ENCODE assay signal across 18 cellular contexts in genomic region chr5:172943906-172944305, GRCh38. TPM values are rescaled to one million over a fixed set of nuclear protein-coding genes. Genes with fewer than 3 reads are reported as not detected.
DNase-seq lines count a peak whose midpoint lies in the region; ATAC-seq and TF ChIP-seq lines count a peak whose summit lies in the region.
"Had no signal": no experiment of that assay in that cellular context is flagged by ENCODE, and none has a peak within 500 bp of the region (broad histone marks: within the 10 kb centered on the region; RNA-seq: fewer than 3 reads in every experiment).

No MANE protein-coding gene starts in this region.

- H3K27ac ChIP-seq in IMR-90 (ENCODE audit: insufficient read depth, low read length), result peak overlapping the region; percentile 93
- H3K27ac ChIP-seq in brain microvascular endothelial cell, result peak overlapping the region; percentile 85
- H3K27ac ChIP-seq in mesendoderm (ENCODE audit: low read depth, low read length), result peak overlapping the region; percentile 75
- H3K27ac ChIP-seq in uterus, result peak overlapping the region; percentile 72 to 78
- H3K27ac ChIP-seq: breast epithelium, foreskin keratinocyte, prostate gland had no signal

- H3K36me3 ChIP-seq in IMR-90 (ENCODE audit: control insufficient read depth, insufficient read depth, low read length), result peaks cover 32% of the 10 kb centered on the region
- peaks cover 29% of the 10 kb centered on the region for H3K36me3 ChIP-seq in brain microvascular endothelial cell (replicated peaks)
- H3K36me3 ChIP-seq in mesendoderm (ENCODE audit: control insufficient read depth, insufficient read depth, low read length), result no peaks in the 10 kb centered on the region
- H3K36me3 ChIP-seq in uterus, result no peaks in the 10 kb centered on the region
- H3K36me3 ChIP-seq: breast epithelium had no signal

- dilution Hi-C loops in IMR-90 (cut with HindIII; ENCODE audit: low sequenced_read_pairs, unreplicated experiment), result no loop called here

- peak overlapping the region; percentile 100 for H2BK120ac ChIP-seq in IMR-90 (ENCODE audit: low read depth, low read length)
- no peak overlapping the region for H2BK120ac ChIP-seq in mesendoderm (ENCODE audit: low read depth, low read length)

- DNase-seq in IMR-90, result no peak
- DNase-seq in brain microvascular endothelial cell, result no peak
- DNase-seq in mesendoderm, result peak; percentile 45
- no peak for DNase-seq in uterus
- DNase-seq in NCI-H128 (lab: John Stamatoyannopoulos, UW; ENCODE audit: unreplicated experiment), result no peak
- DNase-seq: activated CD8-positive, alpha-beta memory T cell treated with anti-CD3 and anti-CD28 coated beads for 24 hours; activated effector memory CD4-positive, alpha-beta T cell treated with anti-CD3 and anti-CD28 coated beads, Interleukin-2, amount 50 U/mL, for 16 hours; CD8-positive, alpha-beta T cell; effector CD4-positive, alpha-beta T cell; foreskin keratinocyte; immature natural killer cell; NCI-H1092 had no signal

- peak overlapping the region; percentile 89; the same call in 1 of the 2 replicates for H4K5ac ChIP-seq in IMR-90 (ENCODE audit: low read depth, low read length)
- H4K5ac ChIP-seq in mesendoderm (ENCODE audit: low read length), result peak overlapping the region; percentile 62

- H3K79me1 ChIP-seq in IMR-90 (ENCODE audit: low read depth in 1 of 2, low read length in 2 of 2) (peaks cover 13 to 76% of the 10 kb centered on the region in 2 experiments; a peak in 3 of 4 replicates), mesendoderm (ENCODE audit: low read length) (no peaks in the 10 kb centered on the region)

- H2BK15ac ChIP-seq in IMR-90 (ENCODE audit: low read depth, low read length) (peak overlapping the region; percentile 51; the same call in 2 of the 3 replicates), mesendoderm (replicated peaks; ENCODE audit: low read depth) (no peak overlapping the region)

- TF ChIP-seq POLR2A in IMR-90 (IDR thresholded peaks at IDR 0.05; ENCODE audit: low read depth, low read length) (no peak; the same call in 1 of the 2 replicates), uterus (IDR thresholded peaks at IDR 0.05) (no peak)

- H3K18ac ChIP-seq in IMR-90 (ENCODE audit: low read depth, low read length) (peak overlapping the region; percentile 81; the same call in 1 of the 2 replicates), mesendoderm (ENCODE audit: low read length) (peak overlapping the region; percentile 35)

- WGBS in IMR-90 (ENCODE audit: extremely low coverage in 2 of 2, insufficient read length in 1 of 2), 2 experiments, result no CpG with 5 or more reads among the region's 8 CpGs
- no CpG with 5 or more reads among the region's 8 CpGs for WGBS in mesendoderm (ENCODE audit: extremely low coverage, insufficient coverage, low lambda C conversion rate)

- TF ChIP-seq CTCF in IMR-90 (conservative IDR thresholded peaks at IDR 0.05; ENCODE audit: low read depth, low read length) (no peak), brain microvascular endothelial cell (IDR thresholded peaks at IDR 0.05; ENCODE audit: low read depth, low read length, missing control alignments) (no peak), uterus (IDR thresholded peaks at IDR 0.05) (no peak)

- H2AK9ac ChIP-seq in IMR-90 (replicated peaks; ENCODE audit: low read depth, low read length, poor library complexity), result no peak overlapping the region

- H3K4me3 ChIP-seq in IMR-90 (ENCODE audit: insufficient read depth, low read depth, low read length), result no peak overlapping the region
- no peak overlapping the region for H3K4me3 ChIP-seq in brain microvascular endothelial cell (ENCODE audit: low read depth, low read length)
- H3K4me3 ChIP-seq in mesendoderm (ENCODE audit: low read length), result no peak overlapping the region
- no peak overlapping the region for H3K4me3 ChIP-seq in uterus
- H3K4me3 ChIP-seq: breast epithelium, prostate gland, thyroid gland had no signal

- CTCF ChIA-PET in IMR-90 (lab: Yijun Ruan, JAX), result no interaction called here

- peak overlapping the region; percentile 87 for H3K56ac ChIP-seq in IMR-90 (ENCODE audit: extremely low read depth, insufficient read depth, low read length)
- peak overlapping the region; percentile 84 for H3K56ac ChIP-seq in mesendoderm (ENCODE audit: low read length)

- no TSS peak for BruUV-seq in IMR-90 (replicated peaks; lab: Mats Ljungman, UMichigan)

- intact Hi-C loops in IMR-90 (cut with micrococcal nuclease), result loop anchor here (10.0 kb wide), 1 partner anchor 469 kb away; no protein-coding TSS in a partner anchor
- intact Hi-C loops in uterus (cut with DNase I; ENCODE audit: low total_unique reads), result no loop called here

- peaks cover 31% of the 10 kb centered on the region for H3K9me1 ChIP-seq in IMR-90 (ENCODE audit: insufficient read depth, low read length)

- H4K20me1 ChIP-seq in IMR-90 (ENCODE audit: insufficient read depth, low read length), result no peaks in the 10 kb centered on the region

- peak overlapping the region; percentile 99 for H4K91ac ChIP-seq in IMR-90 (ENCODE audit: insufficient read depth, low read depth, low read length)

- H2BK5ac ChIP-seq in IMR-90 (ENCODE audit: low read depth, low read length, poor library complexity, severe bottlenecking) (peak overlapping the region; percentile 92), mesendoderm (ENCODE audit: low read length) (peak overlapping the region; percentile 96)

- POLR2A ChIA-PET in IMR-90 (lab: Charles Lee; ENCODE audit: unreplicated experiment), result no interaction called here

- peak overlapping the region; percentile 64 for H3K9ac ChIP-seq in IMR-90 (ENCODE audit: low read depth, low read length)
- peak overlapping the region; percentile 44 for H3K9ac ChIP-seq in mesendoderm (ENCODE audit: low read length)

- peak overlapping the region; percentile 93 for H2BK20ac ChIP-seq in IMR-90 (ENCODE audit: low read depth, low read length)

- H3K79me2 ChIP-seq in mesendoderm (ENCODE audit: control insufficient read depth, insufficient read depth, low read length), result no peaks in the 10 kb centered on the region

- no peak for TF ChIP-seq RAD21 in IMR-90 (IDR thresholded peaks at IDR 0.05; ENCODE audit: low read length)

- H2AFZ ChIP-seq in IMR-90 (replicated peaks; ENCODE audit: low read length, poor library complexity), result no peak overlapping the region

- H4K8ac ChIP-seq in IMR-90 (ENCODE audit: low read depth in 2 of 2, low read length in 2 of 2) (peak overlapping the region; percentile 81 to 95), mesendoderm (ENCODE audit: low read depth, low read length) (no peak overlapping the region)

- peak overlapping the region; percentile 62 for H3K14ac ChIP-seq in IMR-90 (replicated peaks; ENCODE audit: low read depth, low read length)

- H3K4me2 ChIP-seq in IMR-90 (ENCODE audit: low read depth, low read length) (no peak overlapping the region), mesendoderm (ENCODE audit: low read length) (no peak overlapping the region)

- H3K4ac ChIP-seq in IMR-90 (ENCODE audit: low read depth, low read length) (peak overlapping the region; percentile 100), mesendoderm (ENCODE audit: low read depth, low read length) (peak overlapping the region; percentile 60)

- no peaks in the 10 kb centered on the region for H3K27me3 ChIP-seq in IMR-90 (ENCODE audit: control insufficient read depth, insufficient read depth, low read length)
- no peaks in the 10 kb centered on the region for H3K27me3 ChIP-seq in brain microvascular endothelial cell (replicated peaks)
- no peaks in the 10 kb centered on the region for H3K27me3 ChIP-seq in mesendoderm (ENCODE audit: insufficient read depth, low read length, poor library complexity)
- no peaks in the 10 kb centered on the region for H3K27me3 ChIP-seq in uterus
- H3K27me3 ChIP-seq: breast epithelium, foreskin keratinocyte, thyroid gland had no signal

- ATAC-seq in IMR-90 (ENCODE audit: low read depth), result no peak
- no peak for ATAC-seq in GM21515 (IDR thresholded peaks at IDR 0.05; ENCODE audit: unreplicated experiment)
- no peak for ATAC-seq in HG02763 (IDR thresholded peaks at IDR 0.05; ENCODE audit: unreplicated experiment)
- ATAC-seq: CD8-positive, alpha-beta T cell; foreskin keratinocyte; HepG2 had no signal

- no peaks in the 10 kb centered on the region for H3K9me3 ChIP-seq in IMR-90 (ENCODE audit: control insufficient read depth, insufficient read depth, low read length)
- H3K9me3 ChIP-seq in uterus, result no peaks in the 10 kb centered on the region
- H3K9me3 ChIP-seq: breast epithelium, prostate gland, thyroid gland had no signal

- H2AK5ac ChIP-seq in IMR-90 (ENCODE audit: low read depth, low read length) (peak overlapping the region; percentile 96), mesendoderm (ENCODE audit: low read length) (peak overlapping the region; percentile 90)

- H3K4me1 ChIP-seq in IMR-90 (ENCODE audit: control insufficient read depth, insufficient read depth, low read length) (peaks cover 23% of the 10 kb centered on the region), mesendoderm (ENCODE audit: control insufficient read depth, low read depth, low read length) (peaks cover 17% of the 10 kb centered on the region), uterus (peaks cover 0 to 7% of the 10 kb centered on the region in 2 donors)
- H3K4me1 ChIP-seq: breast epithelium, prostate gland had no signal

- in situ Hi-C loops in IMR-90 (cut with MboI; ENCODE audit: low sequenced_read_pairs) (loop anchor here (10.0 kb wide), 1 partner anchor 469 kb away; no protein-coding TSS in a partner anchor), brain microvascular endothelial cell (cut with HindIII; ENCODE audit: low pct_ligation_motif_present, low sequenced_read_pairs) (no loop called here)

- H3K23ac ChIP-seq in IMR-90 (ENCODE audit: low read depth, low read length), result peak overlapping the region; percentile 46
- peak overlapping the region; percentile 48 for H3K23ac ChIP-seq in mesendoderm (ENCODE audit: low read length)

TF ChIP-seq in IMR-90, 13 proteins besides CTCF, POLR2A, EP300 and RAD21 (continues in another document):
- TF ChIP-seq RFX5 (IDR thresholded peaks at IDR 0.05; ENCODE audit: low read depth, low read length) (no peak), CHD1 (IDR thresholded peaks at IDR 0.05; ENCODE audit: low read depth, low read length) (no peak)

RNA-seq across cellular contexts. Expression of gene RPL26L1, which starts 15.3 kb away (rescaled TPM):
- 109 and 118 TPM in 2 replicates for total RNA-seq in IMR-90 (2012; rRNA removed)
- 134 and 140 TPM in 2 replicates for polyA plus RNA-seq in IMR-90 (2012; rRNA removed)
- 54.4 and 111 TPM in 2 replicates for polyA plus RNA-seq in IMR-90 (2012; cell fraction: cytosol; rRNA removed)
- polyA plus RNA-seq in IMR-90 (2012; cell fraction: nucleus; rRNA removed; ENCODE audit: low replicate concordance), result 60.2 and 86.2 TPM in 2 replicates
- polyA plus RNA-seq in mesendoderm (2013, experiment 1 of 2), result 99.4 TPM
- 101 TPM for polyA plus RNA-seq in mesendoderm (2013, experiment 2 of 2)
- total RNA-seq in uterus, result 10 to 100 TPM in 3 of 4 donors, 1 to 10 TPM in 1; 8.7 to 35.3 (median 21.1) TPM

RNA-seq across cellular contexts. Expression of gene ATP6V0E1, which starts 39.7 kb away (rescaled TPM):
- 277 and 299 TPM in 2 replicates for total RNA-seq in IMR-90 (2012; rRNA removed)
- polyA plus RNA-seq in IMR-90 (2012; rRNA removed), result 258 TPM in 2 replicates
- 96.0 and 111 TPM in 2 replicates for polyA plus RNA-seq in IMR-90 (2012; cell fraction: cytosol; rRNA removed)
- polyA plus RNA-seq in IMR-90 (2012; cell fraction: nucleus; rRNA removed; ENCODE audit: low replicate concordance), result 16.9 and 96.8 TPM in 2 replicates
- polyA plus RNA-seq in mesendoderm (2013, experiment 1 of 2), result 158 TPM
- polyA plus RNA-seq in mesendoderm (2013, experiment 2 of 2), result 151 TPM
- total RNA-seq in uterus, result 100 to 1,000 TPM in 3 of 4 donors, 10 to 100 TPM in 1; 75.6 to 159 (median 137) TPM
